ENCODE assay signal across 8 cellular contexts in the genomic region with DNA sequence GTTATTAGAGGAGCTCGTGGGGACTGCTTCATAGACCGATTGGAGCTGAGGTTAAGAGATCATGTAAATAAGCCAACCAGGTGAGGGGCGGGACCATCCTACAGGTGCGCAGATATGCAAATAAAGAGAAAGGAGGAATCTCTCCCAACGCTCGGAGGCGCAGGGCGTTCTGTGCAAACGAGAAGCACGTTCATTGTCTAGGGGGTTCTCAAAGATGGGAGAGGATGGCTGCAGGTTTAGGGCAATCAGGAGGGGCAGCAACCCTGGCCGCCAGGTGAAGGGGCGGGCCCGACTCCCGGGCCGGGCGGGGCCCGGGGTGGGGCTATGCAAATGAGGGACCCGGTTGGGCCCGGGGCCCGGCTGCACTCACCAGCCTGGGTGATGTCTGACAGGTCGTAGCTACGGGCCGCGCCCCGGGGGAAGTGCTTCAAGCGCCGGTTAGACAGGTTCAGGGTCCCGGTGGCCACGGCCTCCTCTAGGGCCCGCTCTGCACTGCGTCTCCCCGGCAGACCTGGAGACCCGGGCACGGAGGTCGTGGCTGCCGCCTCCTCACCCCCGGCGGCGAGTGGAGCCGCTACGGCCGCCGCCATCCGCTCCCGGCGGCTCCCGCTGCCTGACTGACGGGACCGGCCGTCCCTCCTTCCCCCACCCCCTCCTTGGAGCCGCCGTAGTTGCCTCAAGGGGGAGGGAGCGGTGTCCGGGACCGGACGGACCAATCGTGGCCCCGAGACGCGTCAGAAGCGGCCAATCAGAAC. TPM values are rescaled to one million over a fixed set of nuclear protein-coding genes. Genes with fewer than 3 reads are reported as not detected.
DNase-seq lines count a peak whose midpoint lies in the region; ATAC-seq, FAIRE-seq and TF ChIP-seq lines count a peak whose summit lies in the region.

A gene with protein sequence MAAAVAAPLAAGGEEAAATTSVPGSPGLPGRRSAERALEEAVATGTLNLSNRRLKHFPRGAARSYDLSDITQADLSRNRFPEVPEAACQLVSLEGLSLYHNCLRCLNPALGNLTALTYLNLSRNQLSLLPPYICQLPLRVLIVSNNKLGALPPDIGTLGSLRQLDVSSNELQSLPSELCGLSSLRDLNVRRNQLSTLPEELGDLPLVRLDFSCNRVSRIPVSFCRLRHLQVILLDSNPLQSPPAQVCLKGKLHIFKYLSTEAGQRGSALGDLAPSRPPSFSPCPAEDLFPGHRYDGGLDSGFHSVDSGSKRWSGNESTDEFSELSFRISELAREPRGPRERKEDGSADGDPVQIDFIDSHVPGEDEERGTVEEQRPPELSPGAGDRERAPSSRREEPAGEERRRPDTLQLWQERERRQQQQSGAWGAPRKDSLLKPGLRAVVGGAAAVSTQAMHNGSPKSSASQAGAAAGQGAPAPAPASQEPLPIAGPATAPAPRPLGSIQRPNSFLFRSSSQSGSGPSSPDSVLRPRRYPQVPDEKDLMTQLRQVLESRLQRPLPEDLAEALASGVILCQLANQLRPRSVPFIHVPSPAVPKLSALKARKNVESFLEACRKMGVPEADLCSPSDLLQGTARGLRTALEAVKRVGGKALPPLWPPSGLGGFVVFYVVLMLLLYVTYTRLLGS (minus strand): TSS at position 619 of the 755 bp plus-strand sequence. CDS start 29 bp downstream, at position 590.

- TF ChIP-seq CTCF in OCI-LY3 (IDR thresholded peaks at IDR 0.05; ENCODE audit: low read depth, low read length) (no peak), osteocyte (IDR thresholded peaks at IDR 0.05) (no peak)

- H3K4me1 ChIP-seq in OCI-LY3 (ENCODE audit: low read length): peaks cover 24% of the 10 kb centered on the region

- FAIRE-seq in frontal cortex (lab: Jason Lieb, UNC): no peak

- peak within 1 kb of the TSS; percentile 86 for H3K4me3 ChIP-seq in OCI-LY3 (ENCODE audit: low read length)

- peak within 1 kb of the TSS; percentile 85 for H3K27ac ChIP-seq in OCI-LY3 (ENCODE audit: low read length)

- peaks cover 36% of the 10 kb centered on the region for H3K4me1 Mint-ChIP-seq in osteocyte (ENCODE audit: unreplicated experiment)

- ATAC-seq in HG03095 (IDR thresholded peaks at IDR 0.05; ENCODE audit: unreplicated experiment): peak; percentile 29

- peak within 1 kb of the TSS; percentile 94 for H3K9ac ChIP-seq in OCI-LY3 (ENCODE audit: low read length)

- H3K36me3 ChIP-seq in OCI-LY3 (replicated peaks; ENCODE audit: low read depth, low read length): peaks cover 8% of the 10 kb centered on the region

- H3K4me2 ChIP-seq in OCI-LY3 (ENCODE audit: low read length): peak within 1 kb of the TSS; percentile 96

- no peaks in the 10 kb centered on the region for H3K27me3 Mint-ChIP-seq in osteocyte (ENCODE audit: unreplicated experiment)

- 0 out of 2 replicates have a peak, but pooled peaks cover 6% of the 10 kb centered on the region for H3K27me3 ChIP-seq in OCI-LY3 (ENCODE audit: low read depth, low read length)

- H4K20me1 ChIP-seq in OCI-LY3 (ENCODE audit: insufficient read depth, low read length): 0 out of 2 replicates have a peak, but pooled peaks cover 2% of the 10 kb centered on the region

- no peaks in the 10 kb centered on the region for H3K9me3 Mint-ChIP-seq in osteocyte (ENCODE audit: unreplicated experiment)

- H2AFZ ChIP-seq in OCI-LY3 (ENCODE audit: low read depth, low read length): peak within 1 kb of the TSS; percentile 87

- H3K79me2 ChIP-seq in OCI-LY3 (ENCODE audit: low read length): peaks cover 8% of the 10 kb centered on the region

- no peaks in the 10 kb centered on the region for H3K36me3 Mint-ChIP-seq in osteocyte (ENCODE audit: unreplicated experiment)

- DNase-seq in NOMO-1 (lab: John Stamatoyannopoulos, UW; ENCODE audit: unreplicated experiment in 2 of 2): peak; percentile 37 to 38
- no peak for DNase-seq in NOMO-1 treated with dmso at 0.1 percent for 144 hours (lab: John Stamatoyannopoulos, UW; ENCODE audit: unreplicated experiment)
- peak; percentile 55 for DNase-seq in activated effector memory CD4-positive, alpha-beta T cell treated with Interleukin-2 at 50 U/mL for 16 hours
- DNase-seq in frontal cortex (ENCODE audit: low spot score in 2 of 2): peak; percentile 75 to 100
- no peak for DNase-seq in osteocyte (ENCODE audit: extremely low spot score, unreplicated experiment)
- no peak for DNase-seq in T1000 (lab: John Stamatoyannopoulos, UW)

- H3K9me3 ChIP-seq in OCI-LY3 (ENCODE audit: insufficient read depth, low read length): no peaks in the 10 kb centered on the region

- H3K4me3 Mint-ChIP-seq in osteocyte (ENCODE audit: unreplicated experiment): peak within 1 kb of the TSS; percentile 89

- peak within 1 kb of the TSS; percentile 92 for H3K27ac Mint-ChIP-seq in osteocyte (ENCODE audit: unreplicated experiment)

RNA-seq across cellular contexts. Expression of the gene that starts here (rescaled TPM):
- 6.1 TPM for total RNA-seq in frontal cortex
- 76.2 and 90.9 TPM in 2 replicates for total RNA-seq in osteocyte

Comparison
In these comparisons a context has a peak if more than half of its experiments do, and no peak if none do; other contexts are left out.
1. RNA of the gene that starts here (total RNA-seq): 76.2 to 90.9 TPM in osteocyte; 6.1 TPM in frontal cortex (single experiment); every median in the first group is over 10 times any median in the second.
2. DNase-seq: peak in NOMO-1 (2 of 2), activated effector memory CD4-positive, alpha-beta T cell treated with Interleukin-2 at 50 U/mL for 16 hours (single experiment) and frontal cortex (2 of 2); none in NOMO-1 treated with dmso at 0.1 percent for 144 hours (single experiment), osteocyte (single experiment) and T1000 (single experiment).